Comparison of ENCODE assay signal across 15 cellular contexts in the genomic region with DNA sequence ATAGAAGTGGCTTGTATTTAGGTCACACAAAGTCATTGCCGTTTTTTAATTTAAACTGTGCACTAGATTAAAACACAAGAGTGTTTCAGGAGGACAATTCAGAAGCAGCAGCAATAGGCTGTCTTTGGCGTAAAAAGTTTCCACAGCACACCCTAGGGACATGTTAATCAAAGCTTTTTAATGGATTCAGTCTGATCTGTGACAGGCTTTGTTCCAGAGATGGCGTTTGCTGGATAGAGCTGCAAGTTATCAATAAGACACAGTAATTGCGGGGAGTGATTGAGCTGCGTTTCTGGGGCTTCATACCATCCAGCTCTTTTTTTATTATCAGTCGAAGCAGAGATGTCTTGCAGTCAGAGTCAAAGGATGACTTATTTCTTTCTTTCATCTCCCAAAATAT.
A peak's percentile ranks its signal among the peaks of the same experiment; 100 is the strongest.
DNase-seq lines count a peak whose midpoint lies in the region; ATAC-seq and TF ChIP-seq lines count a peak whose summit lies in the region.
"Had no signal": no experiment of that assay in that cellular context is flagged by ENCODE, and none has a peak within 500 bp of the region (broad histone marks: within the 10 kb centered on the region; RNA-seq: fewer than 3 reads in every experiment).

No MANE protein-coding gene starts in this region.

- POLR2A ChIA-PET in HEK293T (lab: Yijun Ruan, JAX), result no interaction called here
- POLR2A ChIA-PET in OCI-LY7 (lab: Charles Lee), result interaction anchor here (0.7 to 4.3 kb wide), 6 partner anchors 7 to 257 kb away, joined by 3 to 23 read pairs (median 4); no protein-coding TSS in a partner anchor
- POLR2A ChIA-PET in CD8-positive, alpha-beta T cell (lab: Charles Lee), result no interaction called here

- no peaks in the 10 kb centered on the region for H3K27me3 Mint-ChIP-seq in CD8-positive, alpha-beta T cell (ENCODE audit: low read depth)

- H2AFZ ChIP-seq in OCI-LY1 (ENCODE audit: low read length) (no peak overlapping the region), OCI-LY7 (ENCODE audit: low read length) (no peak overlapping the region)

- H3K36me3 ChIP-seq in OCI-LY1 (ENCODE audit: insufficient read depth, low read length) (no peaks in the 10 kb centered on the region), OCI-LY7 (ENCODE audit: insufficient read depth, low read length) (no peaks in the 10 kb centered on the region)
- H3K36me3 ChIP-seq in CD8-positive, alpha-beta T cell (ENCODE audit: insufficient read depth, low read length), result no peaks in the 10 kb centered on the region

- H3K9me3 ChIP-seq in OCI-LY1 (ENCODE audit: low read length), result no peaks in the 10 kb centered on the region
- no peaks in the 10 kb centered on the region; the same call in 1 of the 2 replicates for H3K9me3 ChIP-seq in OCI-LY7 (ENCODE audit: low read length)
- no peaks in the 10 kb centered on the region for H3K9me3 ChIP-seq in CD8-positive, alpha-beta T cell (ENCODE audit: low read length)

- H3K9me2 ChIP-seq in OCI-LY1 (ENCODE audit: low read depth, low read length), result no peaks in the 10 kb centered on the region
- no peaks in the 10 kb centered on the region for H3K9me2 ChIP-seq in OCI-LY7 (ENCODE audit: insufficient read depth, low read length)

- H3K27me3 ChIP-seq in OCI-LY1 (ENCODE audit: insufficient read depth, low read length), result no peaks in the 10 kb centered on the region
- H3K27me3 ChIP-seq in CD8-positive, alpha-beta T cell (ENCODE audit: insufficient read depth, low read length), result no peaks in the 10 kb centered on the region

- CTCF ChIA-PET in HEK293T (lab: Yijun Ruan, JAX), result interaction anchor here (0.6 to 1.3 kb wide), 2 partner anchors 9 to 32 kb away, joined by 4 read pairs; no protein-coding TSS in a partner anchor
- CTCF ChIA-PET in OCI-LY7 (lab: Charles Lee; ENCODE audit: unreplicated experiment), result no interaction called here
- CTCF ChIA-PET in CD8-positive, alpha-beta T cell (lab: Charles Lee), result no interaction called here

- H3K4me1 ChIP-seq in OCI-LY1 (ENCODE audit: insufficient read depth, low read length, severe bottlenecking) (peaks cover 55% of the 10 kb centered on the region), OCI-LY7 (ENCODE audit: insufficient read depth, low read length, poor library complexity, severe bottlenecking) (peaks cover 30% of the 10 kb centered on the region)
- no peaks in the 10 kb centered on the region for H3K4me1 ChIP-seq in CD8-positive, alpha-beta T cell (ENCODE audit: insufficient read depth, low read length)

- H3K27ac ChIP-seq in OCI-LY1 (ENCODE audit: low read depth, low read length, poor library complexity, severe bottlenecking) (peak overlapping the region; percentile 23), OCI-LY7 (ENCODE audit: low read depth, low read length, poor library complexity, severe bottlenecking) (no peak overlapping the region)
- H3K27ac ChIP-seq in CD8-positive, alpha-beta T cell (ENCODE audit: low read depth, low read length), result no peak overlapping the region

- H3K4me3 ChIP-seq in OCI-LY1 (ENCODE audit: low read depth, low read length, poor library complexity, severe bottlenecking) (no peak overlapping the region), OCI-LY7 (ENCODE audit: low read depth, low read length, poor library complexity, severe bottlenecking) (no peak overlapping the region)
- no peak overlapping the region for H3K4me3 ChIP-seq in CD8-positive, alpha-beta T cell (ENCODE audit: low read depth, low read length)

- H3F3A ChIP-seq in OCI-LY1 (ENCODE audit: insufficient read depth, low read length), result no peaks in the 10 kb centered on the region

- H3K9ac ChIP-seq in OCI-LY1 (ENCODE audit: low read length), result 0 out of 2 replicates have a peak overlapping the region, but pooled peaks have one; percentile 8

- ATAC-seq in CD8-positive, alpha-beta T cell, result no peak

- BruUV-seq in OCI-LY7 (replicated peaks; lab: Mats Ljungman, UMichigan), result no TSS peak

- no peaks in the 10 kb centered on the region for H3K4me1 Mint-ChIP-seq in CD8-positive, alpha-beta T cell (ENCODE audit: low read depth)
- H3K4me1 Mint-ChIP-seq: CD8-positive, alpha-beta memory T cell had no signal

- no peak overlapping the region for H3K4me3 Mint-ChIP-seq in CD8-positive, alpha-beta T cell
- H3K4me3 Mint-ChIP-seq: CD8-positive, alpha-beta memory T cell had no signal

- no peak overlapping the region for H3K27ac Mint-ChIP-seq in CD8-positive, alpha-beta T cell
- H3K27ac Mint-ChIP-seq: CD8-positive, alpha-beta memory T cell had no signal

- no peaks in the 10 kb centered on the region for H4K20me1 ChIP-seq in OCI-LY1 (ENCODE audit: insufficient read depth, low read length)
- no peaks in the 10 kb centered on the region for H4K20me1 ChIP-seq in OCI-LY7 (ENCODE audit: insufficient read depth, low read length)

- TF ChIP-seq CTCF in OCI-LY1 (IDR thresholded peaks at IDR 0.05; ENCODE audit: low read length) (no peak), OCI-LY7 (conservative IDR thresholded peaks at IDR 0.05; ENCODE audit: low read length) (no peak)
- TF ChIP-seq CTCF in CD8-positive, alpha-beta T cell (IDR thresholded peaks at IDR 0.05), result no peak

- no peak overlapping the region for H3K4me2 ChIP-seq in OCI-LY1 (ENCODE audit: low read length)
- no peak overlapping the region for H3K4me2 ChIP-seq in OCI-LY7 (ENCODE audit: low read length)

- no peaks in the 10 kb centered on the region for H3K36me3 Mint-ChIP-seq in CD8-positive, alpha-beta T cell
- H3K36me3 Mint-ChIP-seq: CD8-positive, alpha-beta memory T cell had no signal

- DNase-seq in HEK293T (ENCODE audit: extremely low spot score) (peak; percentile 20), islet precursor cell (peak; percentile 59), superior temporal gyrus (ENCODE audit: extremely low spot score) (peak; percentile 62), OCI-LY7 (ENCODE audit: low spot score) (no peak), NCI-H2029 (lab: John Stamatoyannopoulos, UW) (no peak)
- DNase-seq in CD8-positive, alpha-beta T cell, result no peak
- DNase-seq: CD8-positive, alpha-beta memory T cell; DND-41; GF-D8; GOT3; Karpas-422; NCI-H2081 treated with DMSO at 0.1 percent for 48 hours; NCI-H748 treated with DMSO at 0.1 percent for 48 hours; SHP77 had no signal

- intact Hi-C loops in OCI-LY7 (cut with micrococcal nuclease; ENCODE audit: unreplicated experiment), result no loop called here
- intact Hi-C loops in CD8-positive, alpha-beta T cell (cut with DNase I, micrococcal nuclease), result no loop called here

- H3K9me3 Mint-ChIP-seq in CD8-positive, alpha-beta T cell, result no peaks in the 10 kb centered on the region

- no peaks in the 10 kb centered on the region for H3K79me2 ChIP-seq in OCI-LY1 (ENCODE audit: insufficient read depth, low read length)
- no peaks in the 10 kb centered on the region for H3K79me2 ChIP-seq in OCI-LY7 (ENCODE audit: insufficient read depth, low read depth, low read length)

TF ChIP-seq in HEK293T, 16 proteins besides CTCF, POLR2A, EP300 and RAD21:
- TF ChIP-seq NFRKB (IDR thresholded peaks at IDR 0.05) (no peak), ZNF384 (IDR thresholded peaks at IDR 0.05) (no peak)
- TF ChIP-seq, protein P1, sequence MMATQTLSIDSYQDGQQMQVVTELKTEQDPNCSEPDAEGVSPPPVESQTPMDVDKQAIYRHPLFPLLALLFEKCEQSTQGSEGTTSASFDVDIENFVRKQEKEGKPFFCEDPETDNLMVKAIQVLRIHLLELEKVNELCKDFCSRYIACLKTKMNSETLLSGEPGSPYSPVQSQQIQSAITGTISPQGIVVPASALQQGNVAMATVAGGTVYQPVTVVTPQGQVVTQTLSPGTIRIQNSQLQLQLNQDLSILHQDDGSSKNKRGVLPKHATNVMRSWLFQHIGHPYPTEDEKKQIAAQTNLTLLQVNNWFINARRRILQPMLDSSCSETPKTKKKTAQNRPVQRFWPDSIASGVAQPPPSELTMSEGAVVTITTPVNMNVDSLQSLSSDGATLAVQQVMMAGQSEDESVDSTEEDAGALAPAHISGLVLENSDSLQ (IDR thresholded peaks at IDR 0.05), result peak; percentile 75

Comparison
In these comparisons a context has a peak if more than half of its experiments do, and no peak if none do; other contexts are left out.
1. DNase-seq: peak in HEK293T (single experiment), islet precursor cell (single experiment) and superior temporal gyrus (single experiment); none in OCI-LY7 (single experiment), CD8-positive, alpha-beta T cell (0 of 7) and NCI-H2029 (single experiment).